23 cellular contexts compared by ENCODE assay signal in the genomic region with DNA sequence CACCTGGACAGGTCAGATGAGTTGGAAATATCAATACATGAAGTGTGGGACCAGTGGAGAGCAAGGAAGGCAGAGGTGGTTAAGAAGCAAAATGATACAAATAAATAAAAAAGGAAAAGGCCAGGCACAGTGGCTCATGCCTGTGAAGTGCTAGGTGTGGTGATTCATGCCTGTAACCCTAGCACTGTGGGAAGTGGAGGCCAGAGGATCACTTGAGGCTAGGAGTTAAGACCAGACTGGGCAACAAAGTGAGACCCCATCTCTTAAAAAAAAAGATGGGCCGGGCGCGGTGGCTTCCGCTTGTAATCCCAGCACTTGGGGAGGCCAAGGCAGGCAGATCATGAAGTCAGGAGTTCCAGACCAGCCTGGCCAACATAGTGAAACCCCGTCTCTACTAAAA. TPM values are rescaled to one million over a fixed set of nuclear protein-coding genes. Genes with fewer than 3 reads are reported as not detected.
DNase-seq lines count a peak whose midpoint lies in the region; ATAC-seq and TF ChIP-seq lines count a peak whose summit lies in the region.
"Had no signal": no experiment of that assay in that cellular context is flagged by ENCODE, and none has a peak within 500 bp of the region (broad histone marks: within the 10 kb centered on the region; RNA-seq: fewer than 3 reads in every experiment).

No MANE protein-coding gene starts in this region.

- H3K4me3 Mint-ChIP-seq in WTC11 (no peak overlapping the region), mesothelial cell of epicardium (no peak overlapping the region)
- H3K4me3 Mint-ChIP-seq in stimulated activated effector memory CD8-positive, alpha-beta T cell treated with anti-CD3 and anti-CD28 coated beads, Interleukin-12 subunit alpha, Interleukin-12 subunit beta, amount 100 ng/mL, for 72 hours = no peak overlapping the region
- H3K4me3 Mint-ChIP-seq in activated T-cell treated with anti-CD3 and anti-CD28 coated beads, Interleukin-2, amount 50 U/mL, for 72 hours = no peak overlapping the region
- H3K4me3 Mint-ChIP-seq: activated CD4-positive, alpha-beta T cell treated with anti-CD3 and anti-CD28 coated beads, Interleukin-2, amount 10 ng/mL, durations not matched to agents 7 days and 5 days; activated naive CD8-positive, alpha-beta T cell treated with anti-CD3 and anti-CD28 coated beads, Interleukin-2, amount 10 ng/mL, durations not matched to agents 7 days and 5 days; memory B cell; naive thymus-derived CD4-positive, alpha-beta T cell had no signal

- no peaks in the 10 kb centered on the region for H3K27me3 ChIP-seq in A673 (replicated peaks; ENCODE audit: insufficient read depth, low read depth, low read length, poor library complexity)
- H3K27me3 ChIP-seq: tibial artery had no signal

- intact Hi-C loops in A673 (cut with micrococcal nuclease; ENCODE audit: unreplicated experiment) = no loop called here

- H3K36me3 Mint-ChIP-seq in WTC11 = no peaks in the 10 kb centered on the region
- H3K36me3 Mint-ChIP-seq in mesothelial cell of epicardium = peaks cover 7% of the 10 kb centered on the region
- H3K36me3 Mint-ChIP-seq in stimulated activated effector memory CD8-positive, alpha-beta T cell treated with anti-CD3 and anti-CD28 coated beads, Interleukin-12 subunit alpha, Interleukin-12 subunit beta, amount 100 ng/mL, for 72 hours = no peaks in the 10 kb centered on the region
- H3K36me3 Mint-ChIP-seq in activated T-cell treated with anti-CD3 and anti-CD28 coated beads, Interleukin-2, amount 50 U/mL, for 72 hours (ENCODE audit: insufficient read depth in 2 of 2) = no peaks in the 10 kb centered on the region

- CTCF ChIA-PET in WTC11 (lab: Charles Lee) (interaction anchor here (0.6 kb wide), 1 partner anchor 14 kb away, joined by 4 read pairs; no protein-coding TSS in a partner anchor), A673 (lab: Charles Lee) (no interaction called here)

- H3K4me1 Mint-ChIP-seq in WTC11 = peaks cover 35% of the 10 kb centered on the region
- peaks cover 36% of the 10 kb centered on the region for H3K4me1 Mint-ChIP-seq in mesothelial cell of epicardium
- H3K4me1 Mint-ChIP-seq in stimulated activated effector memory CD8-positive, alpha-beta T cell treated with anti-CD3 and anti-CD28 coated beads, Interleukin-12 subunit alpha, Interleukin-12 subunit beta, amount 100 ng/mL, for 72 hours = peaks cover 8% of the 10 kb centered on the region
- peaks cover 5% of the 10 kb centered on the region for H3K4me1 Mint-ChIP-seq in activated T-cell treated with anti-CD3 and anti-CD28 coated beads, Interleukin-2, amount 50 U/mL, for 72 hours (ENCODE audit: low read depth)

- H3K4me3 ChIP-seq in A673 (ENCODE audit: low read depth, low read length, poor library complexity, severe bottlenecking) = no peak overlapping the region
- H3K4me3 ChIP-seq: tibial artery had no signal

- TF ChIP-seq CTCF in WTC11 (IDR thresholded peaks at IDR 0.05) (no peak), mesothelial cell of epicardium (IDR thresholded peaks at IDR 0.05; ENCODE audit: unreplicated experiment) (no peak), A673 (conservative IDR thresholded peaks at IDR 0.05; ENCODE audit: low read depth, low read length) (no peak)

- H3K9me3 Mint-ChIP-seq in WTC11 = no peaks in the 10 kb centered on the region
- no peaks in the 10 kb centered on the region for H3K9me3 Mint-ChIP-seq in mesothelial cell of epicardium
- no peaks in the 10 kb centered on the region for H3K9me3 Mint-ChIP-seq in stimulated activated effector memory CD8-positive, alpha-beta T cell treated with anti-CD3 and anti-CD28 coated beads, Interleukin-12 subunit alpha, Interleukin-12 subunit beta, amount 100 ng/mL, for 72 hours
- H3K9me3 Mint-ChIP-seq in activated T-cell treated with anti-CD3 and anti-CD28 coated beads, Interleukin-2, amount 50 U/mL, for 72 hours = no peaks in the 10 kb centered on the region
- H3K9me3 Mint-ChIP-seq: activated CD4-positive, alpha-beta T cell treated with anti-CD3 and anti-CD28 coated beads, Interleukin-2, amount 10 ng/mL, durations not matched to agents 7 days and 5 days; activated naive CD8-positive, alpha-beta T cell treated with anti-CD3 and anti-CD28 coated beads, Interleukin-2, amount 10 ng/mL, durations not matched to agents 7 days and 5 days; memory B cell; naive thymus-derived CD4-positive, alpha-beta T cell had no signal

- POLR2A ChIA-PET in WTC11 (lab: Charles Lee) = interaction anchor here (0.6 kb wide), 2 partner anchors 62 to 132 kb away, joined by 3 to 4 read pairs; no protein-coding TSS in a partner anchor
- POLR2A ChIA-PET in A673 (lab: Charles Lee; ENCODE audit: low non-redundant PET) = no interaction called here

- no peaks in the 10 kb centered on the region for H3K27me3 Mint-ChIP-seq in WTC11 (ENCODE audit: low read depth)
- no peaks in the 10 kb centered on the region for H3K27me3 Mint-ChIP-seq in mesothelial cell of epicardium (ENCODE audit: low read depth)
- no peaks in the 10 kb centered on the region for H3K27me3 Mint-ChIP-seq in activated T-cell treated with anti-CD3 and anti-CD28 coated beads, Interleukin-2, amount 50 U/mL, for 72 hours (ENCODE audit: low read depth)

- no peaks in the 10 kb centered on the region for H3K9me3 ChIP-seq in A673 (ENCODE audit: low read depth, low read length, poor library complexity, severe bottlenecking)
- H3K9me3 ChIP-seq: tibial artery had no signal

- no peaks in the 10 kb centered on the region for H3K36me3 ChIP-seq in A673 (ENCODE audit: insufficient read depth, low read length, poor library complexity, severe bottlenecking)
- H3K36me3 ChIP-seq: tibial artery had no signal

- BruUV-seq in A673 (replicated peaks; lab: Mats Ljungman, UMichigan) = no TSS peak

- DNase-seq in DMS53 (lab: John Stamatoyannopoulos, UW) = peak; percentile 27
- DNase-seq in DMS53 treated with DMSO at 0.1 percent for 48 hours (lab: John Stamatoyannopoulos, UW; ENCODE audit: unreplicated experiment) = no peak
- no peak for DNase-seq in WTC11 (ENCODE audit: low spot score)
- no peak for DNase-seq in mesothelial cell of epicardium (ENCODE audit: low spot score in 2 of 2, unreplicated experiment in 2 of 2)
- no peak for DNase-seq in stimulated activated effector memory CD8-positive, alpha-beta T cell treated with anti-CD3 and anti-CD28 coated beads, Interleukin-12 subunit alpha, Interleukin-12 subunit beta, amount 100 ng/mL, for 72 hours (ENCODE audit: low spot score in 2 of 2)
- no peak for DNase-seq in NCI-H1436 (lab: John Stamatoyannopoulos, UW)
- DNase-seq in activated T-cell treated with anti-CD3 and anti-CD28 coated beads, Interleukin-2, amount 50 U/mL, for 72 hours = no peak
- no peak for DNase-seq in A673 (ENCODE audit: low spot score)
- DNase-seq: activated CD4-positive, alpha-beta T cell treated with anti-CD3 and anti-CD28 coated beads, Interleukin-2, amount 10 ng/mL, durations not matched to agents 7 days and 5 days; activated CD8-positive, alpha-beta memory T cell treated with anti-CD3 and anti-CD28 coated beads, Interleukin-2, amount 50 U/mL, for 4 hours; activated naive CD8-positive, alpha-beta T cell treated with anti-CD3 and anti-CD28 coated beads, Interleukin-2, amount 10 ng/mL, durations not matched to agents 7 days and 5 days; AML-193; COR-L47; naive thymus-derived CD4-positive, alpha-beta T cell; NCI-H1092 treated with DMSO at 0.1 percent for 48 hours; NCI-H2107; NCI-H526 treated with DMSO at 0.1 percent for 48 hours; posterior cingulate gyrus; stimulated activated naive CD4-positive, alpha-beta T cell treated with Interleukin-2 at 50 U/mL for 16 hours; tibial artery had no signal

- H3K4me1 ChIP-seq in A673 (ENCODE audit: insufficient read depth, low read length, poor library complexity, severe bottlenecking) = peaks cover 8% of the 10 kb centered on the region

- H3K27ac Mint-ChIP-seq in WTC11 = no peak overlapping the region
- peak overlapping the region; percentile 65 for H3K27ac Mint-ChIP-seq in mesothelial cell of epicardium
- peak overlapping the region; percentile 52 for H3K27ac Mint-ChIP-seq in stimulated activated effector memory CD8-positive, alpha-beta T cell treated with anti-CD3 and anti-CD28 coated beads, Interleukin-12 subunit alpha, Interleukin-12 subunit beta, amount 100 ng/mL, for 72 hours
- H3K27ac Mint-ChIP-seq in activated T-cell treated with anti-CD3 and anti-CD28 coated beads, Interleukin-2, amount 50 U/mL, for 72 hours = no peak overlapping the region
- H3K27ac Mint-ChIP-seq: activated CD4-positive, alpha-beta T cell treated with anti-CD3 and anti-CD28 coated beads, Interleukin-2, amount 10 ng/mL, durations not matched to agents 7 days and 5 days; activated naive CD8-positive, alpha-beta T cell treated with anti-CD3 and anti-CD28 coated beads, Interleukin-2, amount 10 ng/mL, durations not matched to agents 7 days and 5 days; memory B cell had no signal

- no peak for ATAC-seq in WTC11
- no peak for ATAC-seq in stimulated activated effector memory CD8-positive, alpha-beta T cell treated with anti-CD3 and anti-CD28 coated beads, Interleukin-12 subunit alpha, Interleukin-12 subunit beta, amount 100 ng/mL, for 72 hours
- no peak for ATAC-seq in activated T-cell treated with anti-CD3 and anti-CD28 coated beads, Interleukin-2, amount 50 U/mL, for 72 hours (replicated peaks in 1 of 2)
- ATAC-seq: HCT116; naive thymus-derived CD4-positive, alpha-beta T cell had no signal

- H3K27ac ChIP-seq in A673 (ENCODE audit: low read depth, low read length, poor library complexity, severe bottlenecking) = no peak overlapping the region
- H3K27ac ChIP-seq: 22Rv1, tibial artery had no signal

TF ChIP-seq in WTC11, 78 proteins besides CTCF, POLR2A, EP300 and RAD21:
- no peak for TF ChIP-seq TCF7 (CRISPR knock-in tag; IDR thresholded peaks at IDR 0.05; ENCODE audit: low read depth)
- no peak for TF ChIP-seq KAT7 (CRISPR knock-in tag; IDR thresholded peaks at IDR 0.05; ENCODE audit: borderline replicate concordance)
- no peak for TF ChIP-seq NFATC4 (CRISPR knock-in tag; IDR thresholded peaks at IDR 0.05)
- peak; percentile 69; the same call in 1 of the 2 replicates for TF ChIP-seq ZNF121 (CRISPR knock-in tag; IDR thresholded peaks at IDR 0.05)

RNA-seq across cellular contexts. Expression of a gene that starts 2.9 kb away (rescaled TPM):
- total RNA-seq in WTC11 (2021) (11.0 to 13.5 TPM (median 13.4 TPM) in 3 replicates), mesothelial cell of epicardium (35.0 to 36.5 TPM (median 35.8 TPM) in 3 replicates), A673 (2021) (1.1 and 1.9 TPM in 2 replicates)
- total RNA-seq in activated T-cell treated with anti-CD3 and anti-CD28 coated beads, Interleukin-2, amount 50 U/mL, for 72 hours = 1 to 10 TPM; 1.9 to 2.8 TPM

Comparison
In these comparisons a context has a peak if more than half of its experiments do, and no peak if none do; other contexts are left out.
1. H3K27ac Mint-ChIP-seq: peak in mesothelial cell of epicardium (single experiment) and stimulated activated effector memory CD8-positive, alpha-beta T cell treated with anti-CD3 and anti-CD28 coated beads, Interleukin-12 subunit alpha, Interleukin-12 subunit beta, amount 100 ng/mL, for 72 hours (single experiment); none in WTC11 (single experiment) and activated T-cell treated with anti-CD3 and anti-CD28 coated beads, Interleukin-2, amount 50 U/mL, for 72 hours (single experiment).